11 cellular contexts compared by ENCODE assay signal in the genomic region with DNA sequence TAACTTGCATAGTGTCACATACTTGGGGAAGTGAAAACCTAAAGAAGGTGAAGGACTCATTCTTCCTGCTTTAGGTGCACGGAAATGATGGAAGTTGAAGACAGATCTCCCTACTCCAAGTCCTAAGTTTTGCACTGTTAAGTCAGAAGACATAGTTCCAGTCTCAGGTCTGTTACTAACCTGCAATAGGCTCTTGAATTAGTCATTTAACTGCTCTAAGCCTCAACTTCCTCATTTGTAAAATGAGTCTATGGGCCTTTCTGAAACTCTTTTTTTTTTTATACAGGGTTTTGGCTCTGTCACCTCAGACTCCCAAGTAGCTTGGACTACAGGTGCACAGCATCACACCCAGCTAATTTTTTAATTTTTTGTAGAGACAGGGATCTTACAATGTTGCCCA. TPM values are rescaled to one million over a fixed set of nuclear protein-coding genes. Genes with fewer than 3 reads are reported as not detected.
DNase-seq lines count a peak whose midpoint lies in the region; ATAC-seq and TF ChIP-seq lines count a peak whose summit lies in the region.
"Had no signal": no experiment of that assay in that cellular context is flagged by ENCODE, and none has a peak within 500 bp of the region (broad histone marks: within the 10 kb centered on the region; RNA-seq: fewer than 3 reads in every experiment).

No MANE protein-coding gene starts in this region.

- H3K36me3 ChIP-seq in GM06990 (ENCODE audit: control insufficient read depth, insufficient read depth, low read length) (no peaks in the 10 kb centered on the region), spleen (no peaks in the 10 kb centered on the region)

- POLR2A ChIA-PET in activated CD4-positive, alpha-beta T cell treated with anti-CD3 and anti-CD28 coated beads for 36 hours (lab: Charles Lee) = no interaction called here

- no peak overlapping the region for H3K27ac Mint-ChIP-seq in activated naive CD4-positive, alpha-beta T cell treated with anti-CD3 and anti-CD28 coated beads, Interleukin-2, amount 10 ng/mL, durations not matched to agents 7 days and 5 days
- H3K27ac Mint-ChIP-seq in activated CD4-positive, alpha-beta T cell treated with anti-CD3 and anti-CD28 coated beads for 36 hours = no peak overlapping the region

- DNase-seq in GM06990 (ENCODE audit: extremely low read depth, insufficient read length) = peak; percentile 72
- DNase-seq in NOMO-1 treated with dmso at 0.1 percent for 144 hours (lab: John Stamatoyannopoulos, UW; ENCODE audit: unreplicated experiment) = peak; percentile 67
- no peak for DNase-seq in spleen
- DNase-seq in activated naive CD4-positive, alpha-beta T cell treated with anti-CD3 and anti-CD28 coated beads, Interleukin-2, amount 10 ng/mL, durations not matched to agents 7 days and 5 days = no peak
- DNase-seq in activated CD4-positive, alpha-beta T cell treated with anti-CD3 and anti-CD28 coated beads for 36 hours = no peak
- no peak for DNase-seq in mesenteric fat pad (ENCODE audit: low spot score)

- H3K4me3 ChIP-seq in GM06990 (replicated peaks; ENCODE audit: low read depth, low read length) (peak overlapping the region; percentile 8; the same call in 1 of the 2 replicates), spleen (no peak overlapping the region)

- peaks cover 14% of the 10 kb centered on the region for H3K27me3 Mint-ChIP-seq in activated naive CD4-positive, alpha-beta T cell treated with anti-CD3 and anti-CD28 coated beads, Interleukin-2, amount 10 ng/mL, durations not matched to agents 7 days and 5 days
- no peaks in the 10 kb centered on the region for H3K27me3 Mint-ChIP-seq in activated CD4-positive, alpha-beta T cell treated with anti-CD3 and anti-CD28 coated beads for 36 hours

- ATAC-seq in GM19468 (IDR thresholded peaks at IDR 0.05; ENCODE audit: extremely low read depth, unreplicated experiment) (peak; percentile 26), HG03066 (IDR thresholded peaks at IDR 0.05; ENCODE audit: low read depth, unreplicated experiment) (peak; percentile 53)
- ATAC-seq in activated CD4-positive, alpha-beta T cell treated with anti-CD3 and anti-CD28 coated beads for 36 hours = no peak

- no peak for TF ChIP-seq POLR2A in spleen (IDR thresholded peaks at IDR 0.05)

- intact Hi-C loops in spleen (cut with DNase I; ENCODE audit: low total_unique reads) = loop anchor here (10.0 kb wide), 1 partner anchor 45 kb away; no protein-coding TSS in a partner anchor
- intact Hi-C loops in activated CD4-positive, alpha-beta T cell treated with anti-CD3 and anti-CD28 coated beads for 36 hours (cut with DNase I, micrococcal nuclease) = no loop called here

- peak overlapping the region in 1 of 8 donors; percentile 19 for H3K27ac ChIP-seq in spleen
- H3K27ac ChIP-seq: VCaP had no signal

- no peaks in the 10 kb centered on the region for H3K27me3 ChIP-seq in GM06990 (replicated peaks; ENCODE audit: control insufficient read depth, insufficient read depth, low read length)
- no peaks in the 10 kb centered on the region for H3K27me3 ChIP-seq in spleen (replicated peaks in 1 of 7)

- H3K4me1 Mint-ChIP-seq in activated naive CD4-positive, alpha-beta T cell treated with anti-CD3 and anti-CD28 coated beads, Interleukin-2, amount 10 ng/mL, durations not matched to agents 7 days and 5 days = peaks cover 13% of the 10 kb centered on the region
- peaks cover 34% of the 10 kb centered on the region for H3K4me1 Mint-ChIP-seq in activated CD4-positive, alpha-beta T cell treated with anti-CD3 and anti-CD28 coated beads for 36 hours

- 39 to 62% (median 45%) methylated on average over 1 of the region's 1 CpG for WGBS in spleen, 5 donors

- CTCF ChIA-PET in activated naive CD4-positive, alpha-beta T cell treated with anti-CD3 and anti-CD28 coated beads, Interleukin-2, amount 10 ng/mL, durations not matched to agents 7 days and 5 days (lab: Charles Lee) = interaction anchor here (0.6 to 3.8 kb wide), 3 partner anchors 9 to 423 kb away, joined by 3 to 17 read pairs (median 5); no protein-coding TSS in a partner anchor
- CTCF ChIA-PET in activated CD4-positive, alpha-beta T cell treated with anti-CD3 and anti-CD28 coated beads for 36 hours (lab: Charles Lee) = interaction anchor here (0.7 kb wide), 1 partner anchor 20 kb away, joined by 3 read pairs; no protein-coding TSS in a partner anchor

- no peaks in the 10 kb centered on the region for H3K9me3 ChIP-seq in spleen

- peaks cover 0 to 45% (median 21%) of the 10 kb centered on the region in 6 donors for H3K4me1 ChIP-seq in spleen

- H3K9me3 Mint-ChIP-seq in activated naive CD4-positive, alpha-beta T cell treated with anti-CD3 and anti-CD28 coated beads, Interleukin-2, amount 10 ng/mL, durations not matched to agents 7 days and 5 days = no peaks in the 10 kb centered on the region
- peaks cover 2% of the 10 kb centered on the region for H3K9me3 Mint-ChIP-seq in activated CD4-positive, alpha-beta T cell treated with anti-CD3 and anti-CD28 coated beads for 36 hours (ENCODE audit: low read depth)

- TF ChIP-seq CTCF in GM06990 (IDR thresholded peaks at IDR 0.05; ENCODE audit: insufficient read depth, low read length, poor library complexity, severe bottlenecking) (no peak), spleen (IDR thresholded peaks at IDR 0.05 in 8 of 11, conservative IDR thresholded peaks at IDR 0.05 in 3 of 11) (no peak)

- H3K36me3 Mint-ChIP-seq in activated naive CD4-positive, alpha-beta T cell treated with anti-CD3 and anti-CD28 coated beads, Interleukin-2, amount 10 ng/mL, durations not matched to agents 7 days and 5 days = no peaks in the 10 kb centered on the region
- no peaks in the 10 kb centered on the region for H3K36me3 Mint-ChIP-seq in activated CD4-positive, alpha-beta T cell treated with anti-CD3 and anti-CD28 coated beads for 36 hours (ENCODE audit: low read depth)

- H3K4me3 Mint-ChIP-seq in activated naive CD4-positive, alpha-beta T cell treated with anti-CD3 and anti-CD28 coated beads, Interleukin-2, amount 10 ng/mL, durations not matched to agents 7 days and 5 days = no peak overlapping the region
- H3K4me3 Mint-ChIP-seq in activated CD4-positive, alpha-beta T cell treated with anti-CD3 and anti-CD28 coated beads for 36 hours = no peak overlapping the region

RNA-seq across cellular contexts. Expression of gene POU2AF1, which starts 30.8 kb away (rescaled TPM):
- 100 to 1,000 TPM in 4 of 7 donors, 10 to 100 TPM in 3; 89.1 to 280 (median 124) TPM for total RNA-seq in spleen
- polyA plus RNA-seq in spleen = 100 to 1,000 TPM in 1 of 3 donors, 10 to 100 TPM in 2; 60.1 to 108 (median 73.0) TPM
- 10 to 100 TPM in 1 of 2 experiments, 1 to 10 TPM in 1; 9.6 to 10.0 TPM for total RNA-seq in activated CD4-positive, alpha-beta T cell treated with anti-CD3 and anti-CD28 coated beads for 36 hours
- total RNA-seq in mesenteric fat pad = 0.10 TPM
- total RNA-seq: epithelial cell of proximal tubule, H1 had no signal
- polyA plus RNA-seq: H1 had no signal

Comparison
In these comparisons a context has a peak if more than half of its experiments do, and no peak if none do; other contexts are left out.
1. DNase-seq: peak in GM06990 (single experiment) and NOMO-1 treated with dmso at 0.1 percent for 144 hours (single experiment); none in spleen (single experiment), activated naive CD4-positive, alpha-beta T cell treated with anti-CD3 and anti-CD28 coated beads, Interleukin-2, amount 10 ng/mL, durations not matched to agents 7 days and 5 days (single experiment), activated CD4-positive, alpha-beta T cell treated with anti-CD3 and anti-CD28 coated beads for 36 hours (single experiment) and mesenteric fat pad (single experiment).
2. RNA of gene POU2AF1, which starts 30.8 kb away (total RNA-seq): 89.1 to 280 TPM in spleen; 9.6 to 10.0 TPM in activated CD4-positive, alpha-beta T cell treated with anti-CD3 and anti-CD28 coated beads for 36 hours and 0.10 TPM in mesenteric fat pad (single experiment); every median in the first group is over 4 times any median in the second.